8 cellular contexts compared by ENCODE assay signal in the genomic region with DNA sequence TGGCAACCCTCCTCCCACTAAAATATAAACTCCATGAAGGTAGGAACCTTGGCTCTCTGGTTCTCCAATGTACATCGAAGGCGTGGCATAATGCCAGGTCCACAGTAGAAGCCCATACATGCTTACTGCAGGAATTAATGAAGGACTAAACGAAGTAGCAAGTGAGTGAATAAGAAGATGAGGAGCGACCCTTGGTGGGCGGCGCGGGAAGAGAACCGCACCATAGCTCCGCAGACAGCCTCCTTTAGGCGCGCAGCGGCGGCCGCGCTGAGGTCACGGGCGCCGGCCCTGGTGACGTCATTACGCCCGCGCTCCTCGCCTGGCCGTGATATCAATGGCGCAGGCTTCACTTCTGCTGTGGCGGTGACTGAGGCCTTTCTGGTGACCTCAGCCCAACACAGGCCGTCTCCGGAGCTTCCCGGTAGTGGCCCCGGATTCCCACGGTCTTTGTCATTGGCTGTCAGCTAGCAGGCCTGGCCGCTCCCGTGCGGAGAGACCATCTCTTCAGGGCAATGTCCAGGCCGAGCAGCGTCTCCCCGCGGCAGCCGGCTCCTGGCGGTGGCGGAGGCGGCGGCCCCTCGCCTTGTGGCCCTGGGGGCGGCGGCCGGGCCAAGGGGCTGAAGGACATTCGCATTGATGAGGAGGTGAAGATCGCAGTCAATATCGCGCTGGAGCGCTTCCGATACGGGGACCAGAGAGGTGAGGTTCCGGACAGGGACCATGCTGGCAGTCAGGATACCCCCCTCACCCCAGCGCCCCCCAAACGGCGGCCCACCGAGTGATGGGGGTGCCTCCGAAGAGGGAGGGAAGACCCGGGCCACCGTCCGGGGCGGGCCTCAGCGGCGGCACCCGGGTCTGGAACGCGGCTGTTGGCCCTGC. TPM values are rescaled to one million over a fixed set of nuclear protein-coding genes. Genes with fewer than 3 reads are reported as not detected.
DNase-seq lines count a peak whose midpoint lies in the region; ATAC-seq, FAIRE-seq and TF ChIP-seq lines count a peak whose summit lies in the region.

A gene (plus strand): TSS at position 311 of the 879 bp plus-strand sequence. CDS start 202 bp downstream, at position 513.

- H2AFZ ChIP-seq in Loucy (ENCODE audit: low read length): peak within 1 kb of the TSS; percentile 91
- peak within 1 kb of the TSS; percentile 83 for H2AFZ ChIP-seq in neuron (ENCODE audit: low read depth, low read length)

- H4K20me1 ChIP-seq in Loucy (ENCODE audit: insufficient read depth, low read length, poor library complexity, severe bottlenecking): peaks cover 2% of the 10 kb centered on the region

- H3K4me3 ChIP-seq in H7 (ENCODE audit: insufficient read depth, low read depth, low read length) (peak within 1 kb of the TSS; percentile 69), Loucy (ENCODE audit: low read length, poor library complexity, severe bottlenecking) (peak within 1 kb of the TSS; percentile 84), neuron (ENCODE audit: low read length) (peak within 1 kb of the TSS; percentile 74)

- H3K36me3 ChIP-seq in H7 (replicated peaks; ENCODE audit: control insufficient read depth, insufficient read depth, low read length): no peaks in the 10 kb centered on the region
- H3K36me3 ChIP-seq in Loucy (ENCODE audit: insufficient read depth, low read length): no peaks in the 10 kb centered on the region
- H3K36me3 ChIP-seq in neuron (ENCODE audit: insufficient read depth, low read length): peaks cover 22% of the 10 kb centered on the region

- no peaks in the 10 kb centered on the region for H3K9me2 ChIP-seq in Loucy (replicated peaks; ENCODE audit: low read depth, low read length)

- H3K79me2 ChIP-seq in Loucy (ENCODE audit: insufficient read depth, low read length): peaks cover 34% of the 10 kb centered on the region

- peaks cover 9% of the 10 kb centered on the region for H3K4me1 ChIP-seq in Loucy (ENCODE audit: insufficient read depth, low read length, poor library complexity, severe bottlenecking)
- peaks cover 18% of the 10 kb centered on the region for H3K4me1 ChIP-seq in foreskin keratinocyte
- peaks cover 9% of the 10 kb centered on the region for H3K4me1 ChIP-seq in neuron (ENCODE audit: insufficient read depth, low read length)

- FAIRE-seq in G401.6 (lab: Jason Lieb, UNC): peak; percentile 85

- H3K9me3 ChIP-seq in Loucy (ENCODE audit: insufficient read depth, low read depth, low read length) (no peaks in the 10 kb centered on the region), neuron (ENCODE audit: low read length) (no peaks in the 10 kb centered on the region)

- peak; percentile 93 for ATAC-seq in foreskin keratinocyte

- DNase-seq in H7 (peak; percentile 79), SIG-M5 treated with dmso at 0.1 percent for 504 hours (lab: John Stamatoyannopoulos, UW; ENCODE audit: unreplicated experiment) (peak; percentile 78), foreskin keratinocyte (peak in 1 of 2 donors; percentile 70)
- DNase-seq in activated gamma-delta T cell treated with anti-CD3 and anti-CD28 coated beads, Interleukin-2, amount 50 U/mL, for 16 hours (ENCODE audit: low read depth): peak; percentile 79

- 0 out of 2 replicates have a peak, but pooled peaks have one; percentile 18 for TF ChIP-seq CTCF in Loucy (conservative IDR thresholded peaks at IDR 0.05; ENCODE audit: low read length)
- peak; percentile 58 for TF ChIP-seq CTCF in foreskin keratinocyte (conservative IDR thresholded peaks at IDR 0.05)
- no peak for TF ChIP-seq CTCF in subcutaneous adipose tissue (IDR thresholded peaks at IDR 0.05; ENCODE audit: low read depth)

- H3K27ac ChIP-seq in foreskin keratinocyte: peak within 1 kb of the TSS; percentile 85

- peak within 1 kb of the TSS; percentile 89 for H3K4me2 ChIP-seq in Loucy (ENCODE audit: low read depth, low read length, poor library complexity, severe bottlenecking)

- no peaks in the 10 kb centered on the region for H3K27me3 ChIP-seq in H7 (ENCODE audit: control insufficient read depth, insufficient read depth, low read length)
- peaks cover 13% of the 10 kb centered on the region for H3K27me3 ChIP-seq in Loucy (ENCODE audit: insufficient read depth, low read length, poor library complexity, severe bottlenecking)
- no peaks in the 10 kb centered on the region for H3K27me3 ChIP-seq in foreskin keratinocyte
- no peaks in the 10 kb centered on the region for H3K27me3 ChIP-seq in neuron (ENCODE audit: insufficient read depth, low read length)

- H3F3A ChIP-seq in Loucy (ENCODE audit: low read depth): no peaks in the 10 kb centered on the region

- peak within 1 kb of the TSS; percentile 73 for H3K9ac ChIP-seq in Loucy (ENCODE audit: low read depth, low read length, poor library complexity, severe bottlenecking)

RNA-seq across cellular contexts. Expression of the gene that starts here (rescaled TPM):
- 10.2 and 12.9 TPM in 2 replicates for total RNA-seq in H7 (2014; rRNA removed; shearing (Covaris generic))
- 22.3 and 22.9 TPM in 2 replicates for total RNA-seq in foreskin keratinocyte
- polyA plus RNA-seq in foreskin keratinocyte: 4.7 and 5.8 TPM in 2 replicates
- 10 to 100 TPM; 27.7 to 38.1 (median 31.3) TPM for total RNA-seq in subcutaneous adipose tissue
